In the genomic region with DNA sequence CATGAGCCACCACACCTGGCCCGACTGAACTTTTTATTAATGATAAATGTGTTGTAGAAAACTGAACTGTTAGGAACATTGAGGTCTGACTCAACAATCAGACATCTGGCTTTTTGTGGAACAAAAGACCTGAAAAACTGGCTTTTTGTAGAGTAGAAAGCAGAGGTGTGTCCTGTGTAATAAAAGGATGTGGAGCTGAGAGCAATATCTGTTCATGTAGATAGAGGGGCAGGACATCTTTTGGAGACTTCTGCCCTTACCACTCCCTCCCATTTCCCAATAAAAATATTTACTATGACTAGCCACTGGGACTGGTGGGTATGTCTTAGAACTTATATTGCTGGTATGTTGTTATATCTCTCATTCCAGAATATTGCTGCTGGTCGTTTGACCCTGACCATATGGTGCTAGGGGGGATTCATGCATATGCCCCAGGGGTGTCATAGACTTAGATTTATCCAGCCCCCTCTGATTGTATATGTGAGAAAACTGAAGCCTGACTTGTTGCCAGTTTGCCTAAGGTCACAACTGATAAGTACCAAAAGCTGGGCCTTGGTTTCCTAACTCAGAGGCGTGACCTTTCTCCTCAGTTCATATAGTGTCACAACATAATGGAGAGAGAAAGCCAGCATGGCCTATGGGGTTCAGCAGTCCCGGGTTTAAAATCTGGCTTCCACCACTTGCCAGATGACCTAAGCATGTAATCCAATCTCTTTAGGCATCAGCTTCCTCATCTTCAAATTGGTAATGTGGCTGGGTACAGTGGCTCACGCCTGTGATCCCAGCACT, we compare ENCODE assay signal across 2 cellular contexts.
TF ChIP-seq lines count a peak whose summit lies in the region.

No MANE protein-coding gene starts in this region.

TF ChIP-seq in liver, 16 proteins besides CTCF, POLR2A, EP300 and RAD21:
- TF ChIP-seq, protein P1, sequence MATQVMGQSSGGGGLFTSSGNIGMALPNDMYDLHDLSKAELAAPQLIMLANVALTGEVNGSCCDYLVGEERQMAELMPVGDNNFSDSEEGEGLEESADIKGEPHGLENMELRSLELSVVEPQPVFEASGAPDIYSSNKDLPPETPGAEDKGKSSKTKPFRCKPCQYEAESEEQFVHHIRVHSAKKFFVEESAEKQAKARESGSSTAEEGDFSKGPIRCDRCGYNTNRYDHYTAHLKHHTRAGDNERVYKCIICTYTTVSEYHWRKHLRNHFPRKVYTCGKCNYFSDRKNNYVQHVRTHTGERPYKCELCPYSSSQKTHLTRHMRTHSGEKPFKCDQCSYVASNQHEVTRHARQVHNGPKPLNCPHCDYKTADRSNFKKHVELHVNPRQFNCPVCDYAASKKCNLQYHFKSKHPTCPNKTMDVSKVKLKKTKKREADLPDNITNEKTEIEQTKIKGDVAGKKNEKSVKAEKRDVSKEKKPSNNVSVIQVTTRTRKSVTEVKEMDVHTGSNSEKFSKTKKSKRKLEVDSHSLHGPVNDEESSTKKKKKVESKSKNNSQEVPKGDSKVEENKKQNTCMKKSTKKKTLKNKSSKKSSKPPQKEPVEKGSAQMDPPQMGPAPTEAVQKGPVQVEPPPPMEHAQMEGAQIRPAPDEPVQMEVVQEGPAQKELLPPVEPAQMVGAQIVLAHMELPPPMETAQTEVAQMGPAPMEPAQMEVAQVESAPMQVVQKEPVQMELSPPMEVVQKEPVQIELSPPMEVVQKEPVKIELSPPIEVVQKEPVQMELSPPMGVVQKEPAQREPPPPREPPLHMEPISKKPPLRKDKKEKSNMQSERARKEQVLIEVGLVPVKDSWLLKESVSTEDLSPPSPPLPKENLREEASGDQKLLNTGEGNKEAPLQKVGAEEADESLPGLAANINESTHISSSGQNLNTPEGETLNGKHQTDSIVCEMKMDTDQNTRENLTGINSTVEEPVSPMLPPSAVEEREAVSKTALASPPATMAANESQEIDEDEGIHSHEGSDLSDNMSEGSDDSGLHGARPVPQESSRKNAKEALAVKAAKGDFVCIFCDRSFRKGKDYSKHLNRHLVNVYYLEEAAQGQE (IDR thresholded peaks at IDR 0.05) = no peak
- TF ChIP-seq, protein P2, sequence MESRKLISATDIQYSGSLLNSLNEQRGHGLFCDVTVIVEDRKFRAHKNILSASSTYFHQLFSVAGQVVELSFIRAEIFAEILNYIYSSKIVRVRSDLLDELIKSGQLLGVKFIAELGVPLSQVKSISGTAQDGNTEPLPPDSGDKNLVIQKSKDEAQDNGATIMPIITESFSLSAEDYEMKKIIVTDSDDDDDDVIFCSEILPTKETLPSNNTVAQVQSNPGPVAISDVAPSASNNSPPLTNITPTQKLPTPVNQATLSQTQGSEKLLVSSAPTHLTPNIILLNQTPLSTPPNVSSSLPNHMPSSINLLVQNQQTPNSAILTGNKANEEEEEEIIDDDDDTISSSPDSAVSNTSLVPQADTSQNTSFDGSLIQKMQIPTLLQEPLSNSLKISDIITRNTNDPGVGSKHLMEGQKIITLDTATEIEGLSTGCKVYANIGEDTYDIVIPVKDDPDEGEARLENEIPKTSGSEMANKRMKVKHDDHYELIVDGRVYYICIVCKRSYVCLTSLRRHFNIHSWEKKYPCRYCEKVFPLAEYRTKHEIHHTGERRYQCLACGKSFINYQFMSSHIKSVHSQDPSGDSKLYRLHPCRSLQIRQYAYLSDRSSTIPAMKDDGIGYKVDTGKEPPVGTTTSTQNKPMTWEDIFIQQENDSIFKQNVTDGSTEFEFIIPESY (IDR thresholded peaks at IDR 0.05) = peak; percentile 27
- TF ChIP-seq RXRA (IDR thresholded peaks at IDR 0.05) (peak; percentile 94 to 96), JUND (IDR thresholded peaks at IDR 0.05) (peak in 1 of 2 donors; percentile 43), HNF4A (conservative IDR thresholded peaks at IDR 0.05) (peak; percentile 73 to 76), HNF4G (IDR thresholded peaks at IDR 0.05) (no peak), SP1 (IDR thresholded peaks at IDR 0.05) (peak; percentile 46), YY1 (IDR thresholded peaks at IDR 0.05) (peak; percentile 66), TAF1 (conservative IDR thresholded peaks at IDR 0.05) (no peak), EGR1 (IDR thresholded peaks at IDR 0.05; ENCODE audit: low read depth in 2 of 2) (no peak), NR2F2 (IDR thresholded peaks at IDR 0.05) (peak; percentile 46)
- TF ChIP-seq, protein P3, sequence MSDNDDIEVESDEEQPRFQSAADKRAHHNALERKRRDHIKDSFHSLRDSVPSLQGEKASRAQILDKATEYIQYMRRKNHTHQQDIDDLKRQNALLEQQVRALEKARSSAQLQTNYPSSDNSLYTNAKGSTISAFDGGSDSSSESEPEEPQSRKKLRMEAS (IDR thresholded peaks at IDR 0.05) = peak; percentile 38

TF ChIP-seq in HepG2, 621 proteins besides CTCF, POLR2A, EP300 and RAD21:
- no peak for TF ChIP-seq ZBTB21 (CRISPR knock-in tag; IDR thresholded peaks at IDR 0.05)
- TF ChIP-seq ZNF343 (CRISPR knock-in tag; IDR thresholded peaks at IDR 0.05) = no peak
- TF ChIP-seq ZNF207 (IDR thresholded peaks at IDR 0.05; ENCODE audit: borderline replicate concordance) = no peak
- no peak for TF ChIP-seq REPIN1 (CRISPR knock-in tag; IDR thresholded peaks at IDR 0.05; ENCODE audit: borderline replicate concordance, low read depth)
- TF ChIP-seq, protein P4, sequence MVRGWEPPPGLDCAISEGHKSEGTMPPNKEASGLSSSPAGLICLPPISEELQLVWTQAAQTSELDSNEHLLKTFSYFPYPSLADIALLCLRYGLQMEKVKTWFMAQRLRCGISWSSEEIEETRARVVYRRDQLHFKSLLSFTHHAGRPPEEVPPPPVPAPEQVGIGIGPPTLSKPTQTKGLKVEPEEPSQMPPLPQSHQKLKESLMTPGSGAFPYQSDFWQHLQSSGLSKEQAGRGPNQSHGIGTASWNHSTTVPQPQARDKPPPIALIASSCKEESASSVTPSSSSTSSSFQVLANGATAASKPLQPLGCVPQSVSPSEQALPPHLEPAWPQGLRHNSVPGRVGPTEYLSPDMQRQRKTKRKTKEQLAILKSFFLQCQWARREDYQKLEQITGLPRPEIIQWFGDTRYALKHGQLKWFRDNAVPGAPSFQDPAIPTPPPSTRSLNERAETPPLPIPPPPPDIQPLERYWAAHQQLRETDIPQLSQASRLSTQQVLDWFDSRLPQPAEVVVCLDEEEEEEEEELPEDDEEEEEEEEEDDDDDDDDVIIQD (CRISPR knock-in tag; IDR thresholded peaks at IDR 0.05; ENCODE audit: low read depth) = no peak
- no peak for TF ChIP-seq WIZ (CRISPR knock-in tag; IDR thresholded peaks at IDR 0.05)
- no peak for TF ChIP-seq ATF1 (CRISPR knock-in tag; IDR thresholded peaks at IDR 0.05)
- no peak for TF ChIP-seq KAT2B (IDR thresholded peaks at IDR 0.05; ENCODE audit: borderline replicate concordance, low read depth, low read length)
- no peak for TF ChIP-seq ZNF773 (CRISPR knock-in tag; IDR thresholded peaks at IDR 0.05; ENCODE audit: borderline replicate concordance)
- no peak for TF ChIP-seq POGZ (CRISPR knock-in tag; IDR thresholded peaks at IDR 0.05)
- TF ChIP-seq ZFP36L2 (CRISPR knock-in tag; IDR thresholded peaks at IDR 0.05) = no peak
- TF ChIP-seq ISL2 (CRISPR knock-in tag; IDR thresholded peaks at IDR 0.05) = no peak
- no peak for TF ChIP-seq TSC22D2 (CRISPR knock-in tag; IDR thresholded peaks at IDR 0.05; ENCODE audit: borderline replicate concordance)
- no peak for TF ChIP-seq HNRNPL (IDR thresholded peaks at IDR 0.05; ENCODE audit: low read depth, low read length)
- no peak for TF ChIP-seq ADNP (CRISPR knock-in tag; IDR thresholded peaks at IDR 0.05)
- TF ChIP-seq, protein P5, sequence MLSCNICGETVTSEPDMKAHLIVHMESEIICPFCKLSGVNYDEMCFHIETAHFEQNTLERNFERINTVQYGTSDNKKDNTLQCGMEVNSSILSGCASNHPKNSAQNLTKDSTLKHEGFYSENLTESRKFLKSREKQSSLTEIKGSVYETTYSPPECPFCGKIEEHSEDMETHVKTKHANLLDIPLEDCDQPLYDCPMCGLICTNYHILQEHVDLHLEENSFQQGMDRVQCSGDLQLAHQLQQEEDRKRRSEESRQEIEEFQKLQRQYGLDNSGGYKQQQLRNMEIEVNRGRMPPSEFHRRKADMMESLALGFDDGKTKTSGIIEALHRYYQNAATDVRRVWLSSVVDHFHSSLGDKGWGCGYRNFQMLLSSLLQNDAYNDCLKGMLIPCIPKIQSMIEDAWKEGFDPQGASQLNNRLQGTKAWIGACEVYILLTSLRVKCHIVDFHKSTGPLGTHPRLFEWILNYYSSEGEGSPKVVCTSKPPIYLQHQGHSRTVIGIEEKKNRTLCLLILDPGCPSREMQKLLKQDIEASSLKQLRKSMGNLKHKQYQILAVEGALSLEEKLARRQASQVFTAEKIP (CRISPR knock-in tag; IDR thresholded peaks at IDR 0.05; ENCODE audit: borderline replicate concordance) = no peak
- no peak for TF ChIP-seq RFX3 (CRISPR knock-in tag; IDR thresholded peaks at IDR 0.05)
- TF ChIP-seq, protein P6, sequence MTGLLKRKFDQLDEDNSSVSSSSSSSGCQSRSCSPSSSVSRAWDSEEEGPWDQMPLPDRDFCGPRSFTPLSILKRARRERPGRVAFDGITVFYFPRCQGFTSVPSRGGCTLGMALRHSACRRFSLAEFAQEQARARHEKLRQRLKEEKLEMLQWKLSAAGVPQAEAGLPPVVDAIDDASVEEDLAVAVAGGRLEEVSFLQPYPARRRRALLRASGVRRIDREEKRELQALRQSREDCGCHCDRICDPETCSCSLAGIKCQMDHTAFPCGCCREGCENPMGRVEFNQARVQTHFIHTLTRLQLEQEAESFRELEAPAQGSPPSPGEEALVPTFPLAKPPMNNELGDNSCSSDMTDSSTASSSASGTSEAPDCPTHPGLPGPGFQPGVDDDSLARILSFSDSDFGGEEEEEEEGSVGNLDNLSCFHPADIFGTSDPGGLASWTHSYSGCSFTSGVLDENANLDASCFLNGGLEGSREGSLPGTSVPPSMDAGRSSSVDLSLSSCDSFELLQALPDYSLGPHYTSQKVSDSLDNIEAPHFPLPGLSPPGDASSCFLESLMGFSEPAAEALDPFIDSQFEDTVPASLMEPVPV (CRISPR knock-in tag; IDR thresholded peaks at IDR 0.05) = no peak
- no peak for TF ChIP-seq ZNF441 (CRISPR knock-in tag; IDR thresholded peaks at IDR 0.05; ENCODE audit: borderline replicate concordance)
- TF ChIP-seq SALL2 (CRISPR knock-in tag; IDR thresholded peaks at IDR 0.05) = no peak
TF ChIP-seq in HepG2: peak in this region for 0.
